Comparison of ENCODE assay signal across 8 cellular contexts in the genomic region with DNA sequence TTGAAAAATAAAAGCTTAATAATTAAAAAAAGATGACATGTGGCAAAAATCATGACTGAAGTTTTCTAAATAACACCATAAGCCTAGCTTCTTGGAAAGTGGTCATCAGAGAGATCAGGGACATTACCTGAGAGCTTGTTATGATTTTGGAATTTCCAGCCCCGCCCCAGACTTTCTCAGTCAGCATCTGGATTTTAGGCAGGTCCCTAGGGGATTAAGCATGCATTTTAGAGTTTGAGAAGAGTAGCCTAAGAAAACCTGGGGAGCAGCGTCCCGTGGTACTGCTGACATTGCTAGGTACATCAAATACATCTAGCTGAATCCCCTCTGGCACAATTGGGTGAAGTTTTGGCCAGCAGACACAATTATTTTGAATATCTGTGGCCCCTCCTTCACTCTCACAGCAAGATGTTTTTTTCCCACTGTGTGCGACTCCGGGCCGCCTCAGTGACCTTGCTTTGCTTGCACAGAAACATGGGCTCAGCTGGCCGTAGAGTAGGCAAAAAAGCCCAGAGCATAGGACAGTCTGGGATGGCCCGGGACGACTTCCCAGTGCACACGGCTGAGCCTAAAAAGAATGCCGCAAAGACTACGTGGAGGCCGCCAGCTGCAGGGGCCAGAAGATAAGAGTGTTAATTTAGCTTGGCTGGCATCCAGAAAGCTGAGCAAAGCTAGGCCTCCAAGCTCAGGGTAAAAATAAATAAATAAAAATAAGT. TPM values are rescaled to one million over a fixed set of nuclear protein-coding genes. Genes with fewer than 3 reads are reported as not detected.
DNase-seq lines count a peak whose midpoint lies in the region; ATAC-seq and TF ChIP-seq lines count a peak whose summit lies in the region.

No MANE protein-coding gene starts in this region.

- intact Hi-C loops in sciatic nerve (cut with DNase I): no loop called here
- intact Hi-C loops in naive thymus-derived CD4-positive, alpha-beta T cell (cut with micrococcal nuclease): loop anchor here in 1 of 2 donors (10.0 kb wide), 1 partner anchor 222 kb away; no protein-coding TSS in a partner anchor

- H3K27ac ChIP-seq in naive thymus-derived CD4-positive, alpha-beta T cell (ENCODE audit: low read depth, low read length): no peak overlapping the region

- DNase-seq in NCI-H748 treated with DMSO at 0.1 percent for 48 hours (lab: John Stamatoyannopoulos, UW) (peak; percentile 47), fibroblast of mammary gland (ENCODE audit: low read depth) (peak; percentile 42), sciatic nerve (ENCODE audit: low spot score) (no peak), NCI-H2081 treated with DMSO at 0.1 percent for 48 hours (lab: John Stamatoyannopoulos, UW) (no peak)
- DNase-seq in naive thymus-derived CD4-positive, alpha-beta T cell: no peak

- no peaks in the 10 kb centered on the region for H3K36me3 Mint-ChIP-seq in naive thymus-derived CD4-positive, alpha-beta T cell

- CTCF ChIA-PET in naive thymus-derived CD4-positive, alpha-beta T cell (lab: Charles Lee): interaction anchor here (0.9 kb wide), 1 partner anchor 25 kb away, joined by 3 read pairs; no protein-coding TSS in a partner anchor

- H3K4me1 Mint-ChIP-seq in naive thymus-derived CD4-positive, alpha-beta T cell: peaks cover 10 to 52% (median 24%) of the 10 kb centered on the region in 7 donors

- peak overlapping the region in 1 of 9 donors; percentile 29 for H3K27ac Mint-ChIP-seq in naive thymus-derived CD4-positive, alpha-beta T cell

- no peaks in the 10 kb centered on the region for H3K9me3 Mint-ChIP-seq in naive thymus-derived CD4-positive, alpha-beta T cell

- H3K9me3 ChIP-seq in naive thymus-derived CD4-positive, alpha-beta T cell (ENCODE audit: control insufficient read depth in 2 of 3, low read length in 3 of 3): no peaks in the 10 kb centered on the region

- POLR2A ChIA-PET in naive thymus-derived CD4-positive, alpha-beta T cell (lab: Charles Lee): no interaction called here

- H3K4me1 ChIP-seq in naive thymus-derived CD4-positive, alpha-beta T cell (ENCODE audit: control insufficient read depth in 2 of 2, insufficient read depth in 2 of 2, low read length in 2 of 2): no peaks in the 10 kb centered on the region

- H3K27me3 Mint-ChIP-seq in naive thymus-derived CD4-positive, alpha-beta T cell: peaks cover 0 to 4% (median 0%) of the 10 kb centered on the region in 5 donors

- no peak overlapping the region for H3K4me3 Mint-ChIP-seq in naive thymus-derived CD4-positive, alpha-beta T cell

- H3K27me3 ChIP-seq in naive thymus-derived CD4-positive, alpha-beta T cell (ENCODE audit: control insufficient read depth in 2 of 2, insufficient read depth in 2 of 2, low read length in 2 of 2): no peaks in the 10 kb centered on the region

- TF ChIP-seq CTCF in fibroblast of mammary gland (conservative IDR thresholded peaks at IDR 0.05; ENCODE audit: control insufficient read depth, insufficient read depth, low read depth, low read length): no peak

- H3K4me3 ChIP-seq in GM08714 (ENCODE audit: low read length) (peak overlapping the region; percentile 5; the same call in 1 of the 2 replicates), fibroblast of mammary gland (ENCODE audit: control insufficient read depth, low read depth, low read length) (no peak overlapping the region)
- no peak overlapping the region for H3K4me3 ChIP-seq in naive thymus-derived CD4-positive, alpha-beta T cell (ENCODE audit: low read length)

- H3K36me3 ChIP-seq in naive thymus-derived CD4-positive, alpha-beta T cell (ENCODE audit: control insufficient read depth in 2 of 3, insufficient read depth in 3 of 3, low read length in 3 of 3): no peaks in the 10 kb centered on the region

- ATAC-seq in sciatic nerve: peak; percentile 66
- no peak for ATAC-seq in GM21737 (IDR thresholded peaks at IDR 0.05; ENCODE audit: unreplicated experiment)
- no peak for ATAC-seq in HG03342 (IDR thresholded peaks at IDR 0.05; ENCODE audit: unreplicated experiment)
- no peak for ATAC-seq in naive thymus-derived CD4-positive, alpha-beta T cell

RNA-seq across cellular contexts. Expression of a gene that starts 58.6 kb away (rescaled TPM):
- 75.9 TPM for total RNA-seq in sciatic nerve
- total RNA-seq in naive thymus-derived CD4-positive, alpha-beta T cell: 10 to 100 TPM; 24.2 to 42.8 (median 38.5) TPM
- polyA plus RNA-seq in naive thymus-derived CD4-positive, alpha-beta T cell: 10 to 100 TPM; 17.2 to 21.8 TPM

Comparison
In these comparisons a context has a peak if more than half of its experiments do, and no peak if none do; other contexts are left out.
1. DNase-seq: peak in NCI-H748 treated with DMSO at 0.1 percent for 48 hours (single experiment) and fibroblast of mammary gland (single experiment); none in sciatic nerve (single experiment), NCI-H2081 treated with DMSO at 0.1 percent for 48 hours (single experiment) and naive thymus-derived CD4-positive, alpha-beta T cell (0 of 9).